ENCODE assay signal across 8 cellular contexts in genomic region chr9:34437006-34437925, GRCh38. TPM values are rescaled to one million over a fixed set of nuclear protein-coding genes. Genes with fewer than 3 reads are reported as not detected.
DNase-seq lines count a peak whose midpoint lies in the region; ATAC-seq and TF ChIP-seq lines count a peak whose summit lies in the region.

No MANE protein-coding gene starts in this region.

- no peak overlapping the region for H2AFZ ChIP-seq in KMS-11 (ENCODE audit: low read depth)
- no peak overlapping the region for H2AFZ ChIP-seq in PC-9

- peak; percentile 70 for DNase-seq in GM10248 (ENCODE audit: extremely low spot score)
- DNase-seq in PC-9: peak; percentile 30 to 50
- peak; percentile 31 for DNase-seq in activated T-helper 9 cell treated with anti-CD3 and anti-CD28 coated beads, Interleukin-2, amount 50 U/mL, for 16 hours (ENCODE audit: low read depth)
- peak; percentile 84 for DNase-seq in pons (ENCODE audit: low spot score)

- POLR2A ChIA-PET in GM10248 (lab: Yijun Ruan, JAX) (no interaction called here), PC-9 (lab: Charles Lee; ENCODE audit: unreplicated experiment) (no interaction called here)

- TF ChIP-seq POLR2A in gastroesophageal sphincter (IDR thresholded peaks at IDR 0.05): no peak

- H3K27me3 ChIP-seq in KMS-11 (ENCODE audit: insufficient read depth, low read depth): no peaks in the 10 kb centered on the region
- no peaks in the 10 kb centered on the region for H3K27me3 ChIP-seq in PC-9 (ENCODE audit: insufficient read depth, low read depth)
- no peaks in the 10 kb centered on the region for H3K27me3 ChIP-seq in gastroesophageal sphincter

- TF ChIP-seq EP300 in gastroesophageal sphincter (IDR thresholded peaks at IDR 0.05): no peak

- WGBS in gastroesophageal sphincter (ENCODE audit: low coverage in 1 of 2), 2 donors: 70 to 85% methylated on average over 2 to 5 of the region's 14 CpGs

- ATAC-seq in gastroesophageal sphincter (peak; percentile 50), GM19452 (IDR thresholded peaks at IDR 0.05; ENCODE audit: unreplicated experiment) (no peak), HG02870 (IDR thresholded peaks at IDR 0.05; ENCODE audit: unreplicated experiment) (no peak)

- H3F3A ChIP-seq in PC-9 (ENCODE audit: insufficient read depth, low read depth): no peaks in the 10 kb centered on the region

- H3K4me2 ChIP-seq in KMS-11 (no peak overlapping the region), PC-9 (no peak overlapping the region)

- H3K4me1 ChIP-seq in KMS-11 (ENCODE audit: low read depth, poor library complexity, severe bottlenecking) (no peaks in the 10 kb centered on the region), PC-9 (replicated peaks; ENCODE audit: insufficient read depth) (no peaks in the 10 kb centered on the region), gastroesophageal sphincter (peaks cover 0 to 22% (median 0%) of the 10 kb centered on the region in 3 donors)

- H4K20me1 ChIP-seq in KMS-11 (ENCODE audit: insufficient read depth) (no peaks in the 10 kb centered on the region), PC-9 (ENCODE audit: insufficient read depth) (peaks cover 8% of the 10 kb centered on the region; the same call in 1 of the 2 replicates)

- no TSS peak for BruUV-seq in PC-9 (replicated peaks; lab: Mats Ljungman, UMichigan)

- peak; percentile 83 for TF ChIP-seq CTCF in GM10248 (IDR thresholded peaks at IDR 0.05; ENCODE audit: control extremely low read depth, extremely low read depth, low read depth, missing control alignments)
- peak; percentile 86 for TF ChIP-seq CTCF in KMS-11 (conservative IDR thresholded peaks at IDR 0.05; ENCODE audit: low read depth, low read length)
- peak; percentile 76 for TF ChIP-seq CTCF in PC-9 (conservative IDR thresholded peaks at IDR 0.05)
- peak; percentile 32 to 76 (median 68) for TF ChIP-seq CTCF in gastroesophageal sphincter (IDR thresholded peaks at IDR 0.05)

- H3K36me3 ChIP-seq in KMS-11 (ENCODE audit: insufficient read depth): no peaks in the 10 kb centered on the region
- H3K36me3 ChIP-seq in PC-9 (ENCODE audit: low read depth): no peaks in the 10 kb centered on the region
- peaks cover 0 to 25% of the 10 kb centered on the region in 2 donors for H3K36me3 ChIP-seq in gastroesophageal sphincter

- H3K4me3 ChIP-seq in KMS-11 (IDR thresholded peaks at IDR 0.05; ENCODE audit: insufficient read depth, low read depth, low read length) (no peak overlapping the region), PC-9 (no peak overlapping the region), gastroesophageal sphincter (no peak overlapping the region)

- intact Hi-C loops in PC-9 (cut with micrococcal nuclease; ENCODE audit: unreplicated experiment): loop anchor here (1.0 to 2.0 kb wide), 3 partner anchors 63 to 154 kb away; no protein-coding TSS in a partner anchor

- CTCF ChIA-PET in GM10248 (lab: Yijun Ruan, JAX) (interaction anchor here (0.6 to 6.2 kb wide), 12 partner anchors 8 to 197 kb away, joined by 3 to 77 read pairs (median 4); no protein-coding TSS in a partner anchor), PC-9 (lab: Charles Lee) (interaction anchor here (0.5 kb wide), 1 partner anchor 117 kb away, joined by 13 read pairs; no protein-coding TSS in a partner anchor)

- no peaks in the 10 kb centered on the region for H3K9me3 ChIP-seq in PC-9 (ENCODE audit: insufficient read depth, low read depth)
- H3K9me3 ChIP-seq in gastroesophageal sphincter: no peaks in the 10 kb centered on the region

- no peaks in the 10 kb centered on the region for H3K9me2 ChIP-seq in PC-9 (ENCODE audit: insufficient read depth)

- no peak overlapping the region for H3K9ac ChIP-seq in KMS-11

- no peaks in the 10 kb centered on the region for H3K79me2 ChIP-seq in KMS-11 (ENCODE audit: insufficient read depth, low read depth)
- no peaks in the 10 kb centered on the region for H3K79me2 ChIP-seq in PC-9 (ENCODE audit: low read depth)

- H3K27ac ChIP-seq in KMS-11 (no peak overlapping the region), PC-9 (no peak overlapping the region), gastroesophageal sphincter (no peak overlapping the region)

RNA-seq across cellular contexts. Expression of gene FAM219A, which starts 21.1 kb away (rescaled TPM):
- 12.7 and 15.6 TPM in 2 replicates for total RNA-seq in PC-9 (2021)
- total RNA-seq in gastroesophageal sphincter: 10 to 100 TPM; 11.2 to 18.4 (median 13.4) TPM

RNA-seq across cellular contexts. Expression of gene DNAI1, which starts 21.3 kb away (rescaled TPM):
- total RNA-seq in PC-9 (2021) (1.5 and 1.6 TPM in 2 replicates), gastroesophageal sphincter (not detected)

Comparison
In these comparisons a context has a peak if more than half of its experiments do, and no peak if none do; other contexts are left out.
1. DNase-seq: peak in every context shown above with its lines; median percentile 84 in pons; 70 in GM10248; 40 in PC-9; 31 in activated T-helper 9 cell treated with anti-CD3 and anti-CD28 coated beads, Interleukin-2, amount 50 U/mL, for 16 hours.